In genomic region chr10:73358331-73359279, GRCh38 we compare ENCODE assay signal across 8 cellular contexts. TPM values are rescaled to one million over a fixed set of nuclear protein-coding genes. Genes with fewer than 3 reads are reported as not detected.
DNase-seq lines count a peak whose midpoint lies in the region; ATAC-seq and TF ChIP-seq lines count a peak whose summit lies in the region.

Gene CFAP70, minus strand, starts transcription at chr10:73358864. Its CDS starts 4,068 bp downstream, at chr10:73354796.

- H3K27me3 ChIP-seq in AG04450 (ENCODE audit: control insufficient read depth, insufficient read depth, low read length) = peaks cover 11% of the 10 kb centered on the region

- ATAC-seq in GM19023 (IDR thresholded peaks at IDR 0.05; ENCODE audit: unreplicated experiment) = peak; percentile 90
- peak; percentile 87 for ATAC-seq in HG03280 (IDR thresholded peaks at IDR 0.05; ENCODE audit: unreplicated experiment)
- ATAC-seq in activated CD4-positive, CD25-positive, alpha-beta regulatory T cell treated with anti-CD3 and anti-CD28 coated beads, Interleukin-2, amount 50 U/mL, for 24 hours = peak; percentile 97 to 98

- CTCF ChIA-PET in AG04450 (lab: Charles Lee) = no interaction called here

- DNase-seq in AG04450 (ENCODE audit: low read depth, low spot score) = peak; percentile 87
- peak; percentile 90 to 95 for DNase-seq in NCI-H446 (lab: John Stamatoyannopoulos, UW)
- peak; percentile 95 for DNase-seq in cerebellar cortex (ENCODE audit: low spot score)
- peak; percentile 97 for DNase-seq in islet precursor cell
- DNase-seq in stimulated activated CD4-positive, alpha-beta T cell treated with anti-CD3 and anti-CD28 coated beads, Interleukin-12 subunit alpha, Interleukin-12 subunit beta, amount 100 ng/mL, for 24 hours (ENCODE audit: low read depth in 2 of 2) = peak; percentile 82 to 87

- H3K9me3 ChIP-seq in AG04450 (ENCODE audit: control insufficient read depth, insufficient read depth, low read length) = no peaks in the 10 kb centered on the region

- no peak for TF ChIP-seq CTCF in AG04450 (IDR thresholded peaks at IDR 0.05; ENCODE audit: low read depth, low read length)

- peak within 1 kb of the TSS; percentile 92 for H3K4me3 ChIP-seq in AG04450 (ENCODE audit: low read depth, low read length)

- no peak within 1 kb of the TSS for H3K27ac ChIP-seq in AG04450 (ENCODE audit: low read depth, low read length)

- POLR2A ChIA-PET in AG04450 (lab: Yijun Ruan, JAX) = interaction anchor here (0.5 to 1.0 kb wide), 3 partner anchors 23 to 190 kb away, joined by 3 to 4 read pairs (median 3); partner anchors contain the start of gene MRPS16

RNA-seq across cellular contexts. Expression of gene CFAP70, which starts in this region (rescaled TPM):
- 0.16 and 0.24 TPM in 2 replicates for polyA plus RNA-seq in AG04450 (2011; rRNA removed)
- 0.18 and 0.26 TPM in 2 replicates for polyA minus RNA-seq in AG04450 (2011; rRNA and poly(A)+ RNA removed)

Comparison
In these comparisons a context has a peak if more than half of its experiments do, and no peak if none do; other contexts are left out.
1. Peak in DNase-seq and H3K4me3 ChIP-seq in AG04450; RNA of the gene not detected or under 1 TPM.